Comparison of ENCODE assay signal across 15 cellular contexts in genomic region chrX:113260474-113260873, GRCh38.
DNase-seq lines count a peak whose midpoint lies in the region; ATAC-seq and TF ChIP-seq lines count a peak whose summit lies in the region.
"Had no signal": no experiment of that assay in that cellular context is flagged by ENCODE, and none has a peak within 500 bp of the region (broad histone marks: within the 10 kb centered on the region; RNA-seq: fewer than 3 reads in every experiment).

No MANE protein-coding gene starts in this region.

- no peaks in the 10 kb centered on the region for H3K4me1 Mint-ChIP-seq in progenitor cell of endocrine pancreas (ENCODE audit: low read depth)

- no peaks in the 10 kb centered on the region for H3K9me3 Mint-ChIP-seq in progenitor cell of endocrine pancreas (ENCODE audit: low read depth)

- TF ChIP-seq POLR2A in prostate gland (IDR thresholded peaks at IDR 0.05): no peak

- no peaks in the 10 kb centered on the region for H3K27me3 ChIP-seq in prostate gland (replicated peaks; ENCODE audit: insufficient read depth)
- H3K27me3 ChIP-seq: suprapubic skin had no signal

- no peaks in the 10 kb centered on the region for H3K9me3 ChIP-seq in prostate gland
- H3K9me3 ChIP-seq: A549, suprapubic skin had no signal

- H3K36me3 ChIP-seq in prostate gland: no peaks in the 10 kb centered on the region
- H3K36me3 ChIP-seq: suprapubic skin had no signal

- TF ChIP-seq CTCF in epithelial cell of esophagus (IDR thresholded peaks at IDR 0.05; ENCODE audit: insufficient read depth, low read depth, low read length, missing control alignments): no peak
- peak; percentile 36 for TF ChIP-seq CTCF in progenitor cell of endocrine pancreas (IDR thresholded peaks at IDR 0.05; ENCODE audit: unreplicated experiment)
- TF ChIP-seq CTCF in prostate gland (IDR thresholded peaks at IDR 0.05): no peak

- no peaks in the 10 kb centered on the region for H3K27me3 Mint-ChIP-seq in progenitor cell of endocrine pancreas

- H3K4me3 ChIP-seq in epithelial cell of esophagus (ENCODE audit: low read length) (no peak overlapping the region), prostate gland (no peak overlapping the region)
- H3K4me3 ChIP-seq: A549, coronary artery, suprapubic skin had no signal

- WGBS in prostate gland: 83% methylated on average over 3 of the region's 3 CpGs

- no peaks in the 10 kb centered on the region for H3K4me1 ChIP-seq in prostate gland (replicated peaks)
- H3K4me1 ChIP-seq: A549, suprapubic skin had no signal

- no peak overlapping the region for H3K4me3 Mint-ChIP-seq in progenitor cell of endocrine pancreas (ENCODE audit: low read depth)

- no peak for ATAC-seq in HG03442 (IDR thresholded peaks at IDR 0.05; ENCODE audit: unreplicated experiment)
- ATAC-seq: A549 had no signal

- H3K27ac Mint-ChIP-seq in progenitor cell of endocrine pancreas: no peak overlapping the region

- H3K36me3 Mint-ChIP-seq in progenitor cell of endocrine pancreas (ENCODE audit: insufficient read depth): no peaks in the 10 kb centered on the region

- peak; percentile 6 for DNase-seq in NCI-H82 (lab: John Stamatoyannopoulos, UW)
- DNase-seq in NCI-H82 treated with DMSO at 0.1 percent for 48 hours (lab: John Stamatoyannopoulos, UW; ENCODE audit: unreplicated experiment): no peak
- DNase-seq in NCI-H460 (ENCODE audit: extremely low read depth, low read depth): peak; percentile 2
- peak; percentile 0 for DNase-seq in epithelial cell of esophagus (ENCODE audit: low read depth)
- DNase-seq in progenitor cell of endocrine pancreas (ENCODE audit: low spot score, unreplicated experiment): no peak
- no peak for DNase-seq in activated T-cell treated with anti-CD3 and anti-CD28 coated beads, Interleukin-2, amount 50 U/mL, for 48 hours
- no peak for DNase-seq in prostate gland (ENCODE audit: low spot score)
- DNase-seq: activated naive CD4-positive, alpha-beta T cell; head of caudate nucleus; KG1; NCI-H510A had no signal

- no peak overlapping the region for H3K27ac ChIP-seq in prostate gland
- H3K27ac ChIP-seq: A549, coronary artery, suprapubic skin had no signal

- intact Hi-C loops in prostate gland (cut with DNase I): no loop called here

Comparison
In these comparisons a context has a peak if more than half of its experiments do, and no peak if none do; other contexts are left out.
1. DNase-seq: peak in NCI-H82 (single experiment), NCI-H460 (single experiment) and epithelial cell of esophagus (single experiment); none in NCI-H82 treated with DMSO at 0.1 percent for 48 hours (single experiment), progenitor cell of endocrine pancreas (single experiment), activated T-cell treated with anti-CD3 and anti-CD28 coated beads, Interleukin-2, amount 50 U/mL, for 48 hours (0 of 2) and prostate gland (single experiment).